29 cellular contexts compared by ENCODE assay signal in the genomic region with DNA sequence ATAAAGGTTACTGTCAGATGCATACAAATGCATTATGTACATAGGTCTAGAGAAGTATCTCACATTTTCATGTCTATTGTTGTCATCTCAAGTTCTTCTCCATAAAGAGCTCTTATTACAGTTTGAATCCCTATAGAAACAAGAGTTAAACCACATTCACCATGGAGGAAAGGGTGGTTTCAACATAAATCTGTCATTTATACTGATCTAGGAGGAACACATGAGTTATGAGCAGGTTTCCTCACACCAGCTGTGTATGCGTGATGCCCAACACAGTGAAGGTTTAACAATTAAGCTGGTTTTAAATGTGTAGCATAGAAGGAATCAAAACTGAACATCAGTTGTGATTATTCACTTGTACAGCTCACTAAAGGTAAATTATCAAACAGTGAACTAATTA.
"Had no signal": no experiment of that assay in that cellular context is flagged by ENCODE, and none has a peak within 500 bp of the region (broad histone marks: within the 10 kb centered on the region; RNA-seq: fewer than 3 reads in every experiment).

No MANE protein-coding gene starts in this region.

- DNase-seq: activated CD4-positive, alpha-beta memory T cell treated with anti-CD3 and anti-CD28 coated beads, Interleukin-2, amount 10 ng/mL, durations not matched to agents 7 days and 5 days; activated CD4-positive, alpha-beta T cell treated with anti-CD3 and anti-CD28 coated beads for 36 hours; activated CD4-positive, alpha-beta T cell treated with anti-CD3 and anti-CD28 coated beads, Interleukin-2, amount 50 U/mL, for 1 hour; activated gamma-delta T cell; activated naive CD4-positive, alpha-beta T cell treated with anti-CD3 and anti-CD28 coated beads for 36 hours; activated T-cell treated with anti-CD3 and anti-CD28 coated beads for 4 hours; activated T-cell treated with anti-CD3 and anti-CD28 coated beads, Interleukin-2, amount 50 U/mL, for 48 hours; amygdala; MG63; NCI-H1092; NCI-H1436 treated with DMSO at 0.1 percent for 48 hours; NCI-H187; NCI-H2081; NCI-H2171 treated with DMSO at 0.1 percent for 48 hours; NCI-H226; NCI-H526; NCI-H82; RPMI8226; T-cell; T-helper 2 cell; WERI-Rb-1 had no signal

- H3K9me3 Mint-ChIP-seq: activated CD4-positive, alpha-beta memory T cell treated with anti-CD3 and anti-CD28 coated beads, Interleukin-2, amount 10 ng/mL, durations not matched to agents 7 days and 5 days had no signal

- H3K36me3 Mint-ChIP-seq: T-cell had no signal

- ATAC-seq: activated CD4-positive, alpha-beta T cell treated with anti-CD3 and anti-CD28 coated beads for 36 hours; activated T-helper 17 cell treated with anti-CD3 and anti-CD28 coated beads, Interleukin-2, amount 50 U/mL, for 72 hours; Panc1; Right ventricle myocardium inferior; T-cell had no signal

- FAIRE-seq: astrocyte had no signal

- H3K4me3 Mint-ChIP-seq: activated CD4-positive, alpha-beta memory T cell treated with anti-CD3 and anti-CD28 coated beads, Interleukin-2, amount 10 ng/mL, durations not matched to agents 7 days and 5 days; activated CD4-positive, alpha-beta T cell treated with anti-CD3 and anti-CD28 coated beads for 36 hours; activated naive CD4-positive, alpha-beta T cell treated with anti-CD3 and anti-CD28 coated beads for 36 hours; activated naive CD8-positive, alpha-beta T cell; activated T-helper 17 cell treated with anti-CD3 and anti-CD28 coated beads, Interleukin-2, amount 50 U/mL, for 72 hours; brain; central memory CD8-positive, alpha-beta T cell; T-cell had no signal

- H3K36me3 ChIP-seq: MG63, WERI-Rb-1 had no signal

- H3K27me3 Mint-ChIP-seq: activated CD4-positive, alpha-beta memory T cell treated with anti-CD3 and anti-CD28 coated beads, Interleukin-2, amount 10 ng/mL, durations not matched to agents 7 days and 5 days; activated CD4-positive, alpha-beta T cell treated with anti-CD3 and anti-CD28 coated beads for 36 hours; central memory CD8-positive, alpha-beta T cell had no signal

- H3K27me3 ChIP-seq: MG63 had no signal

- H3K4me3 ChIP-seq: MG63, SK-N-MC had no signal

- H3K27ac Mint-ChIP-seq: activated CD4-positive, alpha-beta memory T cell treated with anti-CD3 and anti-CD28 coated beads, Interleukin-2, amount 10 ng/mL, durations not matched to agents 7 days and 5 days; activated CD4-positive, alpha-beta T cell treated with anti-CD3 and anti-CD28 coated beads for 36 hours; activated naive CD4-positive, alpha-beta T cell treated with anti-CD3 and anti-CD28 coated beads for 36 hours; activated naive CD8-positive, alpha-beta T cell; activated T-helper 17 cell treated with anti-CD3 and anti-CD28 coated beads, Interleukin-2, amount 50 U/mL, for 72 hours; brain; T-cell had no signal

- H3K4me1 Mint-ChIP-seq: activated CD4-positive, alpha-beta memory T cell treated with anti-CD3 and anti-CD28 coated beads, Interleukin-2, amount 10 ng/mL, durations not matched to agents 7 days and 5 days; activated CD4-positive, alpha-beta T cell treated with anti-CD3 and anti-CD28 coated beads for 36 hours; activated T-helper 17 cell treated with anti-CD3 and anti-CD28 coated beads, Interleukin-2, amount 50 U/mL, for 72 hours; central memory CD8-positive, alpha-beta T cell; T-cell had no signal
